ENCODE assay signal across 8 cellular contexts in the genomic region with DNA sequence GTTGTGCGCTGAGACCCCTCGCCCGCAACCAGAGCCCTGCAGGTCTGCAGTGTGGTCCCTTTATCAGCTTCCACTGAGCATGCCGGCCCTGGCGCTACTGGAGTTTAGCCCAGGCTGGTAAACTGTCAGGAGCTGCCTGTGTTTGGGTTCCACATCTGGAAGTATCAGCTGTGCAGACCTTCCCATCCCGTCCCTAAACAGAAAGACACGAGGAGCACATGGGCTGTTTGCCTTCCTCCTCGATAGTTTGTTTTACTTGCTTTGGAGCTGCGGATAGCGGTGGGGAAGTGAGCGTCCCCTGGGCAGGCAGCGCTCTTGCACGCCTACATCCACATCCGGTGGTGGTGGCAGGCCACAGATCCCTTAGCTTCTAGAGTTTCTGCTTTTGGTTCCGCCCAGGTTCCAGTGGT. TPM values are rescaled to one million over a fixed set of nuclear protein-coding genes. Genes with fewer than 3 reads are reported as not detected.
A peak's percentile ranks its signal among the peaks of the same experiment; 100 is the strongest.
DNase-seq lines count a peak whose midpoint lies in the region; ATAC-seq and TF ChIP-seq lines count a peak whose summit lies in the region.

No MANE protein-coding gene starts in this region.

- DNase-seq in GM12864 (ENCODE audit: low read depth): peak; percentile 35
- peak; percentile 53 for DNase-seq in NOMO-1 treated with dmso at 0.1 percent for 144 hours (lab: John Stamatoyannopoulos, UW; ENCODE audit: unreplicated experiment)
- no peak for DNase-seq in mesothelial cell of epicardium (ENCODE audit: low spot score in 2 of 2, unreplicated experiment in 2 of 2)
- DNase-seq in NCI-H748 (lab: John Stamatoyannopoulos, UW; ENCODE audit: unreplicated experiment): no peak
- DNase-seq in NCI-H146 treated with DMSO at 0.1 percent for 48 hours (lab: John Stamatoyannopoulos, UW; ENCODE audit: unreplicated experiment): no peak
- DNase-seq in HAP-1 (ENCODE audit: low spot score in 2 of 2): no peak

- no peaks in the 10 kb centered on the region for H3K9me3 ChIP-seq in HAP-1

- TF ChIP-seq CTCF in GM12864 (IDR thresholded peaks at IDR 0.05; ENCODE audit: low read depth, low read length, missing control alignments) (no peak), mesothelial cell of epicardium (IDR thresholded peaks at IDR 0.05; ENCODE audit: unreplicated experiment) (no peak)

- H3K4me1 ChIP-seq in HAP-1: no peaks in the 10 kb centered on the region

- no peaks in the 10 kb centered on the region for H3K27me3 Mint-ChIP-seq in mesothelial cell of epicardium (ENCODE audit: low read depth)

- H3K4me3 Mint-ChIP-seq in mesothelial cell of epicardium: no peak overlapping the region

- no peaks in the 10 kb centered on the region for H3K36me3 ChIP-seq in HAP-1 (replicated peaks)

- H3K27me3 ChIP-seq in HAP-1 (ENCODE audit: low read depth): no peaks in the 10 kb centered on the region

- peaks cover 47% of the 10 kb centered on the region for H3K4me1 Mint-ChIP-seq in mesothelial cell of epicardium

- H3K9me3 Mint-ChIP-seq in mesothelial cell of epicardium: no peaks in the 10 kb centered on the region

- H3K4me3 ChIP-seq in GM12864 (ENCODE audit: low read depth, low read length) (no peak overlapping the region), HAP-1 (no peak overlapping the region)

- in situ Hi-C loops in HAP-1 (cut with MboI; ENCODE audit: low sequenced_read_pairs): no loop called here

- peak overlapping the region; percentile 64 for H3K27ac Mint-ChIP-seq in mesothelial cell of epicardium

- peaks cover 24% of the 10 kb centered on the region for H3K36me3 Mint-ChIP-seq in mesothelial cell of epicardium

- ATAC-seq in GM21423 (IDR thresholded peaks at IDR 0.05; ENCODE audit: unreplicated experiment) (peak; percentile 83), GM18861 (IDR thresholded peaks at IDR 0.05; ENCODE audit: unreplicated experiment) (no peak)

RNA-seq across cellular contexts. Expression of a gene that starts 12.5 kb away (rescaled TPM):
- total RNA-seq in mesothelial cell of epicardium: 76.1 to 85.3 TPM (median 79.3 TPM) in 3 replicates

Comparison
In these comparisons a context has a peak if more than half of its experiments do, and no peak if none do; other contexts are left out.
1. DNase-seq: peak in GM12864 (single experiment) and NOMO-1 treated with dmso at 0.1 percent for 144 hours (single experiment); none in mesothelial cell of epicardium (0 of 2), NCI-H748 (single experiment), NCI-H146 treated with DMSO at 0.1 percent for 48 hours (single experiment) and HAP-1 (0 of 2).